Comparison of ENCODE assay signal across 19 cellular contexts in genomic region chr22:17191163-17191562, GRCh38. TPM values are rescaled to one million over a fixed set of nuclear protein-coding genes. Genes with fewer than 3 reads are reported as not detected.
DNase-seq lines count a peak whose midpoint lies in the region; ATAC-seq and TF ChIP-seq lines count a peak whose summit lies in the region.
"Had no signal": no experiment of that assay in that cellular context is flagged by ENCODE, and none has a peak within 500 bp of the region (broad histone marks: within the 10 kb centered on the region; RNA-seq: fewer than 3 reads in every experiment).

No MANE protein-coding gene starts in this region.

- peak; percentile 84 for DNase-seq in EH (ENCODE audit: low read depth)
- DNase-seq in M059J (ENCODE audit: low read depth): peak; percentile 90
- DNase-seq in choroid plexus epithelial cell (ENCODE audit: low read depth): peak; percentile 56
- peak; percentile 7 for DNase-seq in renal cortical epithelial cell (ENCODE audit: low read depth)
- no peak for DNase-seq in stimulated activated effector memory CD8-positive, alpha-beta T cell treated with anti-CD3 and anti-CD28 coated beads, Interleukin-12 subunit alpha, Interleukin-12 subunit beta, amount 100 ng/mL, for 72 hours (ENCODE audit: low spot score in 2 of 2)
- DNase-seq: activated CD4-positive, CD25-positive, alpha-beta regulatory T cell treated with anti-CD3 and anti-CD28 coated beads, Interleukin-2, amount 50 U/mL, for 72 hours; activated CD8-positive, alpha-beta memory T cell treated with anti-CD3 and anti-CD28 coated beads, Interleukin-2, amount 50 U/mL, for 48 hours; KG1; left ventricle myocardium superior; NCI-H146; NCI-H446 treated with DMSO at 0.1 percent for 48 hours; OCI-M1 had no signal

- no peak for TF ChIP-seq CTCF in choroid plexus epithelial cell (conservative IDR thresholded peaks at IDR 0.05; ENCODE audit: low read depth, low read length)

- no peak overlapping the region for H3K27ac Mint-ChIP-seq in stimulated activated effector memory CD8-positive, alpha-beta T cell treated with anti-CD3 and anti-CD28 coated beads, Interleukin-12 subunit alpha, Interleukin-12 subunit beta, amount 100 ng/mL, for 72 hours
- H3K27ac Mint-ChIP-seq: nephron, type B pancreatic cell had no signal

- no peaks in the 10 kb centered on the region for H3K9me3 Mint-ChIP-seq in stimulated activated effector memory CD8-positive, alpha-beta T cell treated with anti-CD3 and anti-CD28 coated beads, Interleukin-12 subunit alpha, Interleukin-12 subunit beta, amount 100 ng/mL, for 72 hours
- H3K9me3 Mint-ChIP-seq: activated naive CD4-positive, alpha-beta T cell treated with anti-CD3 and anti-CD28 coated beads, Interleukin-2, amount 50 U/mL, for 72 hours; nephron; type B pancreatic cell had no signal

- H3K4me3 ChIP-seq in choroid plexus epithelial cell (ENCODE audit: low read depth, low read length): no peak overlapping the region
- H3K4me3 ChIP-seq: HAP-1 had no signal

- H3K4me1 Mint-ChIP-seq in stimulated activated effector memory CD8-positive, alpha-beta T cell treated with anti-CD3 and anti-CD28 coated beads, Interleukin-12 subunit alpha, Interleukin-12 subunit beta, amount 100 ng/mL, for 72 hours: peaks cover 7% of the 10 kb centered on the region
- H3K4me1 Mint-ChIP-seq: nephron had no signal

- H3K36me3 Mint-ChIP-seq in stimulated activated effector memory CD8-positive, alpha-beta T cell treated with anti-CD3 and anti-CD28 coated beads, Interleukin-12 subunit alpha, Interleukin-12 subunit beta, amount 100 ng/mL, for 72 hours: peaks cover 21% of the 10 kb centered on the region
- H3K36me3 Mint-ChIP-seq: activated naive CD4-positive, alpha-beta T cell treated with anti-CD3 and anti-CD28 coated beads, Interleukin-2, amount 50 U/mL, for 72 hours; type B pancreatic cell had no signal

- H3K4me3 Mint-ChIP-seq in stimulated activated effector memory CD8-positive, alpha-beta T cell treated with anti-CD3 and anti-CD28 coated beads, Interleukin-12 subunit alpha, Interleukin-12 subunit beta, amount 100 ng/mL, for 72 hours: no peak overlapping the region
- H3K4me3 Mint-ChIP-seq: nephron, type B pancreatic cell had no signal

- ATAC-seq in activated CD4-positive, CD25-positive, alpha-beta regulatory T cell treated with anti-CD3 and anti-CD28 coated beads, Interleukin-2, amount 50 U/mL, for 24 hours: no peak
- ATAC-seq in GM18858 (IDR thresholded peaks at IDR 0.05; ENCODE audit: unreplicated experiment): no peak
- ATAC-seq in HG03196 (IDR thresholded peaks at IDR 0.05; ENCODE audit: unreplicated experiment): no peak
- no peak for ATAC-seq in stimulated activated effector memory CD8-positive, alpha-beta T cell treated with anti-CD3 and anti-CD28 coated beads, Interleukin-12 subunit alpha, Interleukin-12 subunit beta, amount 100 ng/mL, for 72 hours
- ATAC-seq: activated naive CD4-positive, alpha-beta T cell treated with anti-CD3 and anti-CD28 coated beads, Interleukin-2, amount 50 U/mL, for 72 hours; left ventricle myocardium superior had no signal

RNA-seq across cellular contexts. Expression of gene ADA2, which starts 28.1 kb away (rescaled TPM):
- 9.6 and 15.4 TPM in 2 replicates for total RNA-seq in M059J (2014; rRNA removed; shearing (Covaris generic))
- 1.2 and 53.3 TPM in 2 replicates for total RNA-seq in renal cortical epithelial cell

RNA-seq across cellular contexts. Expression of gene HDHD5, which starts 32.1 kb away (rescaled TPM):
- total RNA-seq in M059J (2014; rRNA removed; shearing (Covaris generic)): 30.8 and 32.1 TPM in 2 replicates
- total RNA-seq in renal cortical epithelial cell: 25.1 and 38.6 TPM in 2 replicates

Comparison
In these comparisons a context has a peak if more than half of its experiments do, and no peak if none do; other contexts are left out.
1. DNase-seq: peak in EH (single experiment), M059J (single experiment), choroid plexus epithelial cell (single experiment) and renal cortical epithelial cell (single experiment); none in stimulated activated effector memory CD8-positive, alpha-beta T cell treated with anti-CD3 and anti-CD28 coated beads, Interleukin-12 subunit alpha, Interleukin-12 subunit beta, amount 100 ng/mL, for 72 hours (0 of 2).